Comparison of ENCODE assay signal across 12 cellular contexts in the genomic region with DNA sequence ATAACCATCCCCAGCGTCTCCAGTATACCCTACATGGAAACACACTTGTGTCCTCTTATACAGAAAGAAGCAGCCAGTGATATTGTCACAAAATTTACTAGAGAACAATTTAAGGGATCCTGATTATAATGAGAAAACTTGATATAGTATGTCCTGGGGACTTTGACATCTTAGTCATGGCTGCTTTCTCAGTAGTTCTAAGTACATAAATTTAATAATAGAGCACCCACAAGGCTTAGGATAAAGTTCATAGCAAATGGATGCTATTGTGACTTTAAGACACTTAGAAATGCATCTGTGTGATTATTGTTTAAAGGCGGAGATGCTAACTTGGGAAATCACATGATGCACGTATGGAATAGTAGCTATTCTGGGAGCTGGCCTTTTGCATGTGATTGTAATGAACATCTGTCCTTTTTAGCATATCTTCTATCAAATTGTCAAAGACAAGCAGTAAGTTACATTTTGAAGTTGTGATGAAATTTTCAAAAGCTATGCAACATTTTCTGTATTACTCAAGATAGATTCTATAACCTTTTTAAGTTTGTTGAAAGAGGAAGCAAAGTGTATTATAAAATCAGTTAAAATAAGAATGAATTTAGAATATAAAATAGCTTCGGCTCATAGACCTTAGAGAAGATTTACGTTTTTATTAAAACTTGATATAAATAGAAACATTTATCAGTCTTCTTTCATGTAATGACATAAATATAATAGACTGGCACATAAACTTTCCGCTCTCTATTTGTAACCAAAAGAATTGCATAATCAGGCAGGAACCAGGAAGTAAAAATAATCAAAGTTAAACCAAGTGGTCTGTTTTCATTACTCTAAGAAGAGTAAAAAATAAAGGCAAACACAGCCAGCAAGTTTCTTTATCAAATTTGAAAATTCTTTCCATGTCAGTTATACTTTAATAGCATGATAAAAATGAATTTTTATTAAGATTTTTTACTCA. TPM values are rescaled to one million over a fixed set of nuclear protein-coding genes. Genes with fewer than 3 reads are reported as not detected.
DNase-seq lines count a peak whose midpoint lies in the region; ATAC-seq and TF ChIP-seq lines count a peak whose summit lies in the region.
"Had no signal": no experiment of that assay in that cellular context is flagged by ENCODE, and none has a peak within 500 bp of the region (broad histone marks: within the 10 kb centered on the region; RNA-seq: fewer than 3 reads in every experiment).

No MANE protein-coding gene starts in this region.

- CTCF ChIA-PET in CD8-positive, alpha-beta memory T cell (lab: Charles Lee) = no interaction called here

- H3K27me3 ChIP-seq in liver (ENCODE audit: control insufficient read depth in 4 of 4, insufficient read depth in 4 of 4, low read length in 3 of 4) = no peaks in the 10 kb centered on the region
- H3K27me3 ChIP-seq in CD8-positive, alpha-beta memory T cell (ENCODE audit: insufficient read depth, low read length, poor library complexity, severe bottlenecking) = no peaks in the 10 kb centered on the region

- ATAC-seq in Right ventricle myocardium superior (ENCODE audit: poor library complexity) = peak; percentile 60
- no peak for ATAC-seq in HG03139 (IDR thresholded peaks at IDR 0.05; ENCODE audit: unreplicated experiment)

- peak in 1 of 2 donors; percentile 19 for TF ChIP-seq RAD21 in liver (IDR thresholded peaks at IDR 0.05)

- no peaks in the 10 kb centered on the region for H3K9me3 ChIP-seq in liver (ENCODE audit: control insufficient read depth in 4 of 4, low read length in 3 of 4)
- no peaks in the 10 kb centered on the region for H3K9me3 ChIP-seq in CD8-positive, alpha-beta memory T cell (ENCODE audit: low read length)

- POLR2A ChIA-PET in CD8-positive, alpha-beta memory T cell (lab: Charles Lee) = no interaction called here

- no peaks in the 10 kb centered on the region for H3K36me3 ChIP-seq in liver (ENCODE audit: control insufficient read depth in 4 of 4, insufficient read depth in 3 of 4, low read depth in 1 of 4, low read length in 3 of 4)
- no peaks in the 10 kb centered on the region for H3K36me3 ChIP-seq in CD8-positive, alpha-beta memory T cell (ENCODE audit: insufficient read depth, low read length)

- H3K27ac ChIP-seq in liver (ENCODE audit: low read depth in 1 of 2, low read length in 2 of 2) = peak overlapping the region in 1 of 2 donors; percentile 4
- H3K27ac ChIP-seq in CD8-positive, alpha-beta memory T cell (ENCODE audit: low read depth, low read length) = no peak overlapping the region

- 47% methylated on average over 6 of the region's 6 CpGs for WGBS in liver

- no peaks in the 10 kb centered on the region for H3K4me1 Mint-ChIP-seq in CD8-positive, alpha-beta memory T cell

- intact Hi-C loops in Right ventricle myocardium superior (cut with DNase I) (no loop called here), cardiac septum (cut with DNase I) (no loop called here)

- H3K4me1 ChIP-seq in liver (ENCODE audit: control insufficient read depth in 4 of 4, insufficient read depth in 4 of 4, low read length in 3 of 4) = peaks cover 0 to 16% (median 10%) of the 10 kb centered on the region in 4 donors
- H3K4me1 ChIP-seq in CD8-positive, alpha-beta memory T cell (ENCODE audit: insufficient read depth, low read length) = no peaks in the 10 kb centered on the region

- no peak for DNase-seq in Right ventricle myocardium superior
- DNase-seq in cardiac septum (ENCODE audit: low spot score) = no peak
- peak; percentile 50 for DNase-seq in choroid plexus epithelial cell (ENCODE audit: low read depth)
- no peak for DNase-seq in NCI-H2227 treated with DMSO at 0.1 percent for 48 hours (lab: John Stamatoyannopoulos, UW)
- no peak for DNase-seq in CD8-positive, alpha-beta memory T cell
- DNase-seq in mesenteric fat pad (ENCODE audit: low spot score) = no peak
- DNase-seq: hypothalamus; stimulated activated CD4-positive, alpha-beta T cell treated with anti-CD3 and anti-CD28 coated beads, Interleukin-4, amount 100 ng/mL, for 24 hours had no signal

- no peak for TF ChIP-seq CTCF in choroid plexus epithelial cell (conservative IDR thresholded peaks at IDR 0.05; ENCODE audit: low read depth, low read length)
- TF ChIP-seq CTCF in liver (IDR thresholded peaks at IDR 0.05; ENCODE audit: low read depth, low read length, missing input control) = no peak

- H3K36me3 Mint-ChIP-seq in CD8-positive, alpha-beta memory T cell = no peaks in the 10 kb centered on the region

- peaks cover 2 to 3% of the 10 kb centered on the region in 2 donors for H3K27me3 Mint-ChIP-seq in CD8-positive, alpha-beta memory T cell
- H3K27me3 Mint-ChIP-seq: IgD-negative memory B cell had no signal

- H3K4me3 ChIP-seq in choroid plexus epithelial cell (ENCODE audit: low read depth, low read length) (no peak overlapping the region), liver (ENCODE audit: low read depth in 1 of 3, low read length in 3 of 3) (no peak overlapping the region)
- no peak overlapping the region for H3K4me3 ChIP-seq in CD8-positive, alpha-beta memory T cell (ENCODE audit: low read length)

- peak overlapping the region in 1 of 2 donors; percentile 53 for H3K9ac ChIP-seq in liver (ENCODE audit: low read depth in 1 of 2, low read length in 2 of 2)

- no peak overlapping the region for H3K4me3 Mint-ChIP-seq in CD8-positive, alpha-beta memory T cell
- H3K4me3 Mint-ChIP-seq: IgD-negative memory B cell; T-helper 2 cell treated with Interferon-gamma antibody and Interleukin-4, amounts not matched to agents 5 μg/mL and 100 μg/mL, for 36 hours had no signal

- no peak overlapping the region for H3K27ac Mint-ChIP-seq in CD8-positive, alpha-beta memory T cell
- H3K27ac Mint-ChIP-seq: IgD-negative memory B cell; T-helper 2 cell treated with Interferon-gamma antibody and Interleukin-4, amounts not matched to agents 5 μg/mL and 100 μg/mL, for 36 hours had no signal

- H3K9me3 Mint-ChIP-seq in CD8-positive, alpha-beta memory T cell = no peaks in the 10 kb centered on the region
- H3K9me3 Mint-ChIP-seq: IgD-negative memory B cell; T-helper 2 cell treated with Interferon-gamma antibody and Interleukin-4, amounts not matched to agents 5 μg/mL and 100 μg/mL, for 36 hours had no signal

TF ChIP-seq in liver, 16 proteins besides CTCF, POLR2A, EP300 and RAD21 (continues in another document):
- no peak for TF ChIP-seq GABPA (IDR thresholded peaks at IDR 0.05 in 1 of 2, conservative IDR thresholded peaks at IDR 0.05 in 1 of 2)
- TF ChIP-seq EGR1 (IDR thresholded peaks at IDR 0.05; ENCODE audit: low read depth in 2 of 2) = no peak
- no peak for TF ChIP-seq TAF1 (conservative IDR thresholded peaks at IDR 0.05)
- TF ChIP-seq, protein P1, sequence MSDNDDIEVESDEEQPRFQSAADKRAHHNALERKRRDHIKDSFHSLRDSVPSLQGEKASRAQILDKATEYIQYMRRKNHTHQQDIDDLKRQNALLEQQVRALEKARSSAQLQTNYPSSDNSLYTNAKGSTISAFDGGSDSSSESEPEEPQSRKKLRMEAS (IDR thresholded peaks at IDR 0.05) = no peak
- TF ChIP-seq HNF4A (conservative IDR thresholded peaks at IDR 0.05) = peak in 1 of 2 donors; percentile 7
- no peak for TF ChIP-seq FOXA1 (IDR thresholded peaks at IDR 0.05)
- TF ChIP-seq, protein P2, sequence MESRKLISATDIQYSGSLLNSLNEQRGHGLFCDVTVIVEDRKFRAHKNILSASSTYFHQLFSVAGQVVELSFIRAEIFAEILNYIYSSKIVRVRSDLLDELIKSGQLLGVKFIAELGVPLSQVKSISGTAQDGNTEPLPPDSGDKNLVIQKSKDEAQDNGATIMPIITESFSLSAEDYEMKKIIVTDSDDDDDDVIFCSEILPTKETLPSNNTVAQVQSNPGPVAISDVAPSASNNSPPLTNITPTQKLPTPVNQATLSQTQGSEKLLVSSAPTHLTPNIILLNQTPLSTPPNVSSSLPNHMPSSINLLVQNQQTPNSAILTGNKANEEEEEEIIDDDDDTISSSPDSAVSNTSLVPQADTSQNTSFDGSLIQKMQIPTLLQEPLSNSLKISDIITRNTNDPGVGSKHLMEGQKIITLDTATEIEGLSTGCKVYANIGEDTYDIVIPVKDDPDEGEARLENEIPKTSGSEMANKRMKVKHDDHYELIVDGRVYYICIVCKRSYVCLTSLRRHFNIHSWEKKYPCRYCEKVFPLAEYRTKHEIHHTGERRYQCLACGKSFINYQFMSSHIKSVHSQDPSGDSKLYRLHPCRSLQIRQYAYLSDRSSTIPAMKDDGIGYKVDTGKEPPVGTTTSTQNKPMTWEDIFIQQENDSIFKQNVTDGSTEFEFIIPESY (IDR thresholded peaks at IDR 0.05) = no peak
- TF ChIP-seq HNF4G (IDR thresholded peaks at IDR 0.05) = no peak
- TF ChIP-seq JUND (IDR thresholded peaks at IDR 0.05) = peak in 1 of 2 donors; percentile 12
- TF ChIP-seq NR2F2 (IDR thresholded peaks at IDR 0.05) = no peak
- no peak for TF ChIP-seq YY1 (IDR thresholded peaks at IDR 0.05)
- TF ChIP-seq FOXA2 (IDR thresholded peaks at IDR 0.05) = no peak
- TF ChIP-seq, protein P3, sequence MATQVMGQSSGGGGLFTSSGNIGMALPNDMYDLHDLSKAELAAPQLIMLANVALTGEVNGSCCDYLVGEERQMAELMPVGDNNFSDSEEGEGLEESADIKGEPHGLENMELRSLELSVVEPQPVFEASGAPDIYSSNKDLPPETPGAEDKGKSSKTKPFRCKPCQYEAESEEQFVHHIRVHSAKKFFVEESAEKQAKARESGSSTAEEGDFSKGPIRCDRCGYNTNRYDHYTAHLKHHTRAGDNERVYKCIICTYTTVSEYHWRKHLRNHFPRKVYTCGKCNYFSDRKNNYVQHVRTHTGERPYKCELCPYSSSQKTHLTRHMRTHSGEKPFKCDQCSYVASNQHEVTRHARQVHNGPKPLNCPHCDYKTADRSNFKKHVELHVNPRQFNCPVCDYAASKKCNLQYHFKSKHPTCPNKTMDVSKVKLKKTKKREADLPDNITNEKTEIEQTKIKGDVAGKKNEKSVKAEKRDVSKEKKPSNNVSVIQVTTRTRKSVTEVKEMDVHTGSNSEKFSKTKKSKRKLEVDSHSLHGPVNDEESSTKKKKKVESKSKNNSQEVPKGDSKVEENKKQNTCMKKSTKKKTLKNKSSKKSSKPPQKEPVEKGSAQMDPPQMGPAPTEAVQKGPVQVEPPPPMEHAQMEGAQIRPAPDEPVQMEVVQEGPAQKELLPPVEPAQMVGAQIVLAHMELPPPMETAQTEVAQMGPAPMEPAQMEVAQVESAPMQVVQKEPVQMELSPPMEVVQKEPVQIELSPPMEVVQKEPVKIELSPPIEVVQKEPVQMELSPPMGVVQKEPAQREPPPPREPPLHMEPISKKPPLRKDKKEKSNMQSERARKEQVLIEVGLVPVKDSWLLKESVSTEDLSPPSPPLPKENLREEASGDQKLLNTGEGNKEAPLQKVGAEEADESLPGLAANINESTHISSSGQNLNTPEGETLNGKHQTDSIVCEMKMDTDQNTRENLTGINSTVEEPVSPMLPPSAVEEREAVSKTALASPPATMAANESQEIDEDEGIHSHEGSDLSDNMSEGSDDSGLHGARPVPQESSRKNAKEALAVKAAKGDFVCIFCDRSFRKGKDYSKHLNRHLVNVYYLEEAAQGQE (IDR thresholded peaks at IDR 0.05) = no peak

RNA-seq across cellular contexts. Expression of a gene that starts 46.6 kb away (rescaled TPM):
- total RNA-seq in Right ventricle myocardium superior (3,087 TPM), cardiac septum (918 TPM), liver (100 to 1,000 TPM in 1 of 2 donors, 10 to 100 TPM in 1; 60.8 to 198 TPM), mesenteric fat pad (232 TPM)
- 10 to 100 TPM; 20.9 to 74.3 TPM for polyA plus RNA-seq in liver
- 100 to 1,000 TPM; 199 TPM for total RNA-seq in CD8-positive, alpha-beta memory T cell
- 4.8 TPM for polyA plus RNA-seq in CD8-positive, alpha-beta memory T cell
